ENCODE assay signal across 1 cellular context in genomic region chr1:234231061-234231892, GRCh38.
TF ChIP-seq lines count a peak whose summit lies in the region.

No MANE protein-coding gene starts in this region.

TF ChIP-seq in GM12878, 131 proteins besides CTCF, POLR2A, EP300 and RAD21 (continued from another document):
- TF ChIP-seq CEBPZ (IDR thresholded peaks at IDR 0.05; ENCODE audit: low read depth, low read length): no peak
- TF ChIP-seq PAX5 (IDR thresholded peaks at IDR 0.05; ENCODE audit: borderline replicate concordance, low read depth, low read length): no peak
